In the genomic region with DNA sequence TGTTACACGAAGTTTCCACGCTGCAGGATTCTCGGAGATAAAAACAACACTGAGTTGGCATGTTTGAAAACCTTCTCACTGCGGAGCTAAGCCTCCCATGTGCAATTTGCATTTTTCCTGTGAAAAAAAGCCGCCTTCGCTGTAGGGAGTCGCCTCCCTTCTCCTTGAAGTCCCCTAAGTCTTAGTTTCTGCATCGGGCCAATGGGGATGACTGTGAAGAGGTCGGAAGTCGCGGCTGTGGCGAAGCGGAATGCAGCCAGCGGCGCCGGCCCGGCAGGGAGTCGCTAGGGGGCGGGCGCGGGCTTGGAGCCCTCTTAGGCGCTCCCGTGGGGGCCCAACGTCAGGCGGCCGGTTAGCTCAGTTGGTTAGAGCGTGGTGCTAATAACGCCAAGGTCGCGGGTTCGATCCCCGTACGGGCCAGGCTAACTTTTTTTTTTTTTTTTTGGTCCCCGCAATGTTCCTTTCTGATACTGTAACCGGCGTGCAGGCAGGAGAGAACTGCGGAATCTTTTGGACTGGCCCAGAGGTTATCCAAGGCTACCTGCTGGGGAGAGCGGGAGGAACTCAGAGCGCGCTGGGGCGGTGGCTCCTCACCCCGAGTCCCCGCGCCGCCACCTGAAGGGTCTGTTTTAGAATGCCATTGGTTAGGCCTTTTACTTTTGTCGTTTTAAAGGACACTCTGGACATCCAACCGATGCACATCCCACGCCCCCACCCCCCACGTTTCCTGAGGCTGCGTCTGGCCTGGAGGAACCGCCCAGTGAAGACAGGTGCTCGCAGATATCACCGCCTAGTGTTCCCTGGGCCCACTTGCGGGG, we compare ENCODE assay signal across 8 cellular contexts. TPM values are rescaled to one million over a fixed set of nuclear protein-coding genes. Genes with fewer than 3 reads are reported as not detected.
DNase-seq lines count a peak whose midpoint lies in the region; ATAC-seq and TF ChIP-seq lines count a peak whose summit lies in the region.

No MANE protein-coding gene starts in this region.

- H3K9me3 Mint-ChIP-seq in T-helper 2 cell treated with Interferon-gamma antibody and Interleukin-4, amounts not matched to agents 5 μg/mL and 100 μg/mL, for 36 hours: no peaks in the 10 kb centered on the region

- peaks cover 50% of the 10 kb centered on the region for H3K4me1 Mint-ChIP-seq in T-helper 2 cell treated with Interferon-gamma antibody and Interleukin-4, amounts not matched to agents 5 μg/mL and 100 μg/mL, for 36 hours (ENCODE audit: low read depth)

- peak; percentile 83 for DNase-seq in NCI-H187 treated with DMSO at 0.1 percent for 48 hours (lab: John Stamatoyannopoulos, UW)
- peak; percentile 94 for DNase-seq in T-helper 2 cell treated with Interferon-gamma antibody and Interleukin-4, amounts not matched to agents 5 μg/mL and 100 μg/mL, for 36 hours (ENCODE audit: low spot score)
- DNase-seq in ascending aorta (ENCODE audit: low spot score in 2 of 2): peak; percentile 60 to 97
- DNase-seq in hepatic stellate cell (ENCODE audit: low spot score): peak; percentile 93
- peak in 1 of 2 donors; percentile 96 for DNase-seq in vagina (ENCODE audit: extremely low spot score in 2 of 2)

- H3K27me3 Mint-ChIP-seq in T-helper 2 cell treated with Interferon-gamma antibody and Interleukin-4, amounts not matched to agents 5 μg/mL and 100 μg/mL, for 36 hours (ENCODE audit: low read depth): no peaks in the 10 kb centered on the region

- H3K27me3 ChIP-seq in ascending aorta (no peaks in the 10 kb centered on the region), rectal smooth muscle tissue (ENCODE audit: control insufficient read depth, insufficient read depth, low read length) (no peaks in the 10 kb centered on the region), vagina (no peaks in the 10 kb centered on the region)

- intact Hi-C loops in ascending aorta (cut with DNase I) (loop anchor here (5.0 to 10.0 kb wide), 6 partner anchors 180 to 1238 kb away; partner anchors contain the start of genes DYNC1H1, EIF5, RCOR1 and WDR20), vagina (cut with DNase I) (loop anchor here (2.0 to 10.0 kb wide), 2 partner anchors 172 to 352 kb away; partner anchors contain the start of gene DYNC1H1)

- H3K4me1 ChIP-seq in ascending aorta: peaks cover 11 to 30% of the 10 kb centered on the region in 2 donors
- H3K4me1 ChIP-seq in rectal smooth muscle tissue (ENCODE audit: control insufficient read depth, insufficient read depth, low read length): peaks cover 8% of the 10 kb centered on the region
- H3K4me1 ChIP-seq in vagina: peaks cover 44% of the 10 kb centered on the region

- H3K27ac ChIP-seq in ascending aorta: peak overlapping the region; percentile 69 to 79
- H3K27ac ChIP-seq in rectal smooth muscle tissue (ENCODE audit: low read depth, low read length): peak overlapping the region; percentile 46
- peak overlapping the region; percentile 86 for H3K27ac ChIP-seq in vagina

- no peak for TF ChIP-seq POLR2A in GM18505 (IDR thresholded peaks at IDR 0.05; ENCODE audit: borderline replicate concordance, extremely low read depth, insufficient read depth, insufficient read length)
- no peak for TF ChIP-seq POLR2A in vagina (IDR thresholded peaks at IDR 0.05)

- H3K36me3 ChIP-seq in ascending aorta (no peaks in the 10 kb centered on the region), rectal smooth muscle tissue (ENCODE audit: control insufficient read depth, insufficient read depth, low read length) (no peaks in the 10 kb centered on the region), vagina (no peaks in the 10 kb centered on the region)

- H3K4me3 ChIP-seq in ascending aorta (peak overlapping the region; percentile 51 to 66), rectal smooth muscle tissue (ENCODE audit: low read length) (peak overlapping the region; percentile 74), vagina (peak overlapping the region; percentile 41 to 52)

- peak overlapping the region; percentile 95 for H3K4me3 Mint-ChIP-seq in T-helper 2 cell treated with Interferon-gamma antibody and Interleukin-4, amounts not matched to agents 5 μg/mL and 100 μg/mL, for 36 hours

- TF ChIP-seq CTCF in ascending aorta (IDR thresholded peaks at IDR 0.05) (peak; percentile 81 to 95 (median 84)), vagina (IDR thresholded peaks at IDR 0.05) (peak; percentile 16 to 88 (median 84))

- H3K9me3 ChIP-seq in ascending aorta (no peaks in the 10 kb centered on the region), vagina (no peaks in the 10 kb centered on the region)

- no peak overlapping the region for H3K9ac ChIP-seq in rectal smooth muscle tissue (ENCODE audit: low read length)

- H3K27ac Mint-ChIP-seq in T-helper 2 cell treated with Interferon-gamma antibody and Interleukin-4, amounts not matched to agents 5 μg/mL and 100 μg/mL, for 36 hours: peak overlapping the region; percentile 90

- peak; percentile 52 for ATAC-seq in GM18505 (IDR thresholded peaks at IDR 0.05; ENCODE audit: unreplicated experiment)
- ATAC-seq in HG02970 (IDR thresholded peaks at IDR 0.05; ENCODE audit: low FRiP score, unreplicated experiment): peak; percentile 78

- H3K36me3 Mint-ChIP-seq in T-helper 2 cell treated with Interferon-gamma antibody and Interleukin-4, amounts not matched to agents 5 μg/mL and 100 μg/mL, for 36 hours (ENCODE audit: low read depth): peaks cover 1% of the 10 kb centered on the region

RNA-seq across cellular contexts. Expression of gene ZNF839, which starts 2.6 kb away (rescaled TPM):
- total RNA-seq in ascending aorta (11.0 TPM), vagina (4.4 TPM)

RNA-seq across cellular contexts. Expression of gene MOK, which starts 12.0 kb away (rescaled TPM):
- 17.6 TPM for total RNA-seq in ascending aorta
- total RNA-seq in vagina: 14.2 TPM

RNA-seq across cellular contexts. Expression of gene CINP, which starts 45.7 kb away (rescaled TPM):
- total RNA-seq in ascending aorta: 6.8 TPM
- 21.9 TPM for total RNA-seq in vagina

RNA-seq across cellular contexts. Expression of gene TECPR2, which starts 45.8 kb away (rescaled TPM):
- total RNA-seq in ascending aorta (27.0 TPM), vagina (12.0 TPM)
